Comparison of ENCODE assay signal across 1 cellular context in genomic region chr2:145094353-145094752, GRCh38.
TF ChIP-seq lines count a peak whose summit lies in the region.

No MANE protein-coding gene starts in this region.

TF ChIP-seq in WTC11, 78 proteins besides CTCF, POLR2A, EP300 and RAD21 (continued from another document):
- no peak for TF ChIP-seq ARID4B (CRISPR knock-in tag; IDR thresholded peaks at IDR 0.05; ENCODE audit: borderline replicate concordance)
- TF ChIP-seq, protein P1, sequence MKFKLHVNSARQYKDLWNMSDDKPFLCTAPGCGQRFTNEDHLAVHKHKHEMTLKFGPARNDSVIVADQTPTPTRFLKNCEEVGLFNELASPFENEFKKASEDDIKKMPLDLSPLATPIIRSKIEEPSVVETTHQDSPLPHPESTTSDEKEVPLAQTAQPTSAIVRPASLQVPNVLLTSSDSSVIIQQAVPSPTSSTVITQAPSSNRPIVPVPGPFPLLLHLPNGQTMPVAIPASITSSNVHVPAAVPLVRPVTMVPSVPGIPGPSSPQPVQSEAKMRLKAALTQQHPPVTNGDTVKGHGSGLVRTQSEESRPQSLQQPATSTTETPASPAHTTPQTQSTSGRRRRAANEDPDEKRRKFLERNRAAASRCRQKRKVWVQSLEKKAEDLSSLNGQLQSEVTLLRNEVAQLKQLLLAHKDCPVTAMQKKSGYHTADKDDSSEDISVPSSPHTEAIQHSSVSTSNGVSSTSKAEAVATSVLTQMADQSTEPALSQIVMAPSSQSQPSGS (CRISPR knock-in tag; IDR thresholded peaks at IDR 0.05; ENCODE audit: borderline replicate concordance, low read depth) = no peak
- TF ChIP-seq, protein P2, sequence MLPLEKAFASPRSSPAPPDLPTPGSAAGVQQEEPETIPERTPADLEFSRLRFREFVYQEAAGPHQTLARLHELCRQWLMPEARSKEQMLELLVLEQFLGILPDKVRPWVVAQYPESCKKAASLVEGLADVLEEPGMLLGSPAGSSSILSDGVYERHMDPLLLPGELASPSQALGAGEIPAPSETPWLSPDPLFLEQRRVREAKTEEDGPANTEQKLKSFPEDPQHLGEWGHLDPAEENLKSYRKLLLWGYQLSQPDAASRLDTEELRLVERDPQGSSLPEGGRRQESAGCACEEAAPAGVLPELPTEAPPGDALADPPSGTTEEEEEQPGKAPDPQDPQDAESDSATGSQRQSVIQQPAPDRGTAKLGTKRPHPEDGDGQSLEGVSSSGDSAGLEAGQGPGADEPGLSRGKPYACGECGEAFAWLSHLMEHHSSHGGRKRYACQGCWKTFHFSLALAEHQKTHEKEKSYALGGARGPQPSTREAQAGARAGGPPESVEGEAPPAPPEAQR (CRISPR knock-in tag; IDR thresholded peaks at IDR 0.05) = no peak
- TF ChIP-seq GABPB1 (CRISPR knock-in tag; IDR thresholded peaks at IDR 0.05) = no peak
- no peak for TF ChIP-seq ZMAT4 (CRISPR knock-in tag; IDR thresholded peaks at IDR 0.05)
- TF ChIP-seq ESRRA (CRISPR knock-in tag; IDR thresholded peaks at IDR 0.05; ENCODE audit: borderline replicate concordance) = no peak
- no peak for TF ChIP-seq SMAD3 (CRISPR knock-in tag; IDR thresholded peaks at IDR 0.05; ENCODE audit: borderline replicate concordance)
- no peak for TF ChIP-seq HMGA2 (CRISPR knock-in tag; IDR thresholded peaks at IDR 0.05)
- no peak for TF ChIP-seq NR1H2 (CRISPR knock-in tag; IDR thresholded peaks at IDR 0.05)
- no peak for TF ChIP-seq ZNF263 (CRISPR knock-in tag; IDR thresholded peaks at IDR 0.05; ENCODE audit: low read depth)
- TF ChIP-seq MYBL2 (CRISPR knock-in tag; IDR thresholded peaks at IDR 0.05) = no peak
